27 cellular contexts compared by ENCODE assay signal in genomic region chr1:175195281-175195680, GRCh38. TPM values are rescaled to one million over a fixed set of nuclear protein-coding genes. Genes with fewer than 3 reads are reported as not detected.
A peak's percentile ranks its signal among the peaks of the same experiment; 100 is the strongest.
DNase-seq lines count a peak whose midpoint lies in the region; ATAC-seq, FAIRE-seq and TF ChIP-seq lines count a peak whose summit lies in the region.
"Had no signal": no experiment of that assay in that cellular context is flagged by ENCODE, and none has a peak within 500 bp of the region (broad histone marks: within the 10 kb centered on the region; RNA-seq: fewer than 3 reads in every experiment).

No MANE protein-coding gene starts in this region.

- H3K79me2 ChIP-seq in Karpas-422 (ENCODE audit: low read length) (peaks cover 22% of the 10 kb centered on the region), keratinocyte (ENCODE audit: control insufficient read depth, insufficient read depth, low read length) (peaks cover 21% of the 10 kb centered on the region)

- H3K4me1 ChIP-seq in CD4-positive, alpha-beta memory T cell (ENCODE audit: insufficient read depth, low read length), result peaks cover 29% of the 10 kb centered on the region
- H3K4me1 ChIP-seq in Karpas-422 (ENCODE audit: low read length) (peaks cover 67% of the 10 kb centered on the region), keratinocyte (ENCODE audit: control insufficient read depth, extremely low read depth, insufficient read depth, low read length) (peaks cover 69% of the 10 kb centered on the region)

- H2AFZ ChIP-seq in Karpas-422 (ENCODE audit: low read length) (peak overlapping the region; percentile 24; the same call in 1 of the 2 replicates), keratinocyte (ENCODE audit: control insufficient read depth, low read length) (no peak overlapping the region)

- peak overlapping the region; percentile 23 for H3K9ac ChIP-seq in Karpas-422 (ENCODE audit: low read length)
- no peak overlapping the region for H3K9ac ChIP-seq in keratinocyte (ENCODE audit: control insufficient read depth, extremely low read depth, insufficient read depth, low read length)

- peak overlapping the region in 4 of 7 donors; percentile 18 to 53 (median 29) for H3K27ac Mint-ChIP-seq in CD4-positive, alpha-beta memory T cell
- no peak overlapping the region for H3K27ac Mint-ChIP-seq in activated CD8-positive, alpha-beta memory T cell treated with anti-CD3 and anti-CD28 coated beads, Interleukin-2, amount 10 ng/mL, durations not matched to agents 7 days and 5 days
- no peak overlapping the region for H3K27ac Mint-ChIP-seq in effector memory CD8-positive, alpha-beta T cell

- CTCF ChIA-PET in CD4-positive, alpha-beta memory T cell (lab: Charles Lee; ENCODE audit: partially characterized antibody), result interaction anchor here (1.1 to 3.4 kb wide), 5 partner anchors 8 to 40 kb away, joined by 3 to 16 read pairs (median 5); no protein-coding TSS in a partner anchor
- CTCF ChIA-PET in activated CD8-positive, alpha-beta memory T cell treated with anti-CD3 and anti-CD28 coated beads, Interleukin-2, amount 10 ng/mL, durations not matched to agents 7 days and 5 days (lab: Charles Lee), result interaction anchor here (1.0 to 5.2 kb wide), 5 partner anchors 11 to 124 kb away, joined by 4 to 43 read pairs (median 5); no protein-coding TSS in a partner anchor

- H3K27ac ChIP-seq in CD4-positive, alpha-beta memory T cell (ENCODE audit: low read depth, low read length), result no peak overlapping the region
- H3K27ac ChIP-seq in Karpas-422 (ENCODE audit: low read length) (peak overlapping the region; percentile 63), keratinocyte (ENCODE audit: control insufficient read depth, insufficient read depth, low read length) (peak overlapping the region; percentile 56)
- H3K27ac ChIP-seq: brain microvascular endothelial cell, colonic mucosa, neutrophil had no signal

- no peak for TF ChIP-seq CTCF in keratinocyte (optimal IDR thresholded peaks at IDR 0.05 in 1 of 3, IDR thresholded peaks at IDR 0.05 in 1 of 3, conservative IDR thresholded peaks at IDR 0.05 in 1 of 3; ENCODE audit: extremely low read depth in 1 of 3, insufficient read depth in 2 of 3, low read length in 3 of 3)

- H3K27me3 Mint-ChIP-seq in CD4-positive, alpha-beta memory T cell, result no peaks in the 10 kb centered on the region
- H3K27me3 Mint-ChIP-seq in activated CD8-positive, alpha-beta memory T cell treated with anti-CD3 and anti-CD28 coated beads, Interleukin-2, amount 10 ng/mL, durations not matched to agents 7 days and 5 days, result peaks cover 5% of the 10 kb centered on the region
- H3K27me3 Mint-ChIP-seq in effector memory CD8-positive, alpha-beta T cell, result no peaks in the 10 kb centered on the region

- peaks cover 0 to 2% (median 0%) of the 10 kb centered on the region in 8 donors for H3K9me3 Mint-ChIP-seq in CD4-positive, alpha-beta memory T cell
- H3K9me3 Mint-ChIP-seq in activated CD8-positive, alpha-beta memory T cell treated with anti-CD3 and anti-CD28 coated beads, Interleukin-2, amount 10 ng/mL, durations not matched to agents 7 days and 5 days (ENCODE audit: low read depth), result no peaks in the 10 kb centered on the region
- H3K9me3 Mint-ChIP-seq in effector memory CD8-positive, alpha-beta T cell, result no peaks in the 10 kb centered on the region
- H3K9me3 Mint-ChIP-seq: CD14-positive monocyte had no signal

- H3K4me1 Mint-ChIP-seq in CD4-positive, alpha-beta memory T cell, result peaks cover 18 to 53% (median 28%) of the 10 kb centered on the region in 4 donors
- peaks cover 25% of the 10 kb centered on the region for H3K4me1 Mint-ChIP-seq in activated CD8-positive, alpha-beta memory T cell treated with anti-CD3 and anti-CD28 coated beads, Interleukin-2, amount 10 ng/mL, durations not matched to agents 7 days and 5 days
- H3K4me1 Mint-ChIP-seq in effector memory CD8-positive, alpha-beta T cell (ENCODE audit: low read depth in 2 of 2), result peaks cover 19 to 21% of the 10 kb centered on the region in 2 donors

- H3K36me3 Mint-ChIP-seq in CD4-positive, alpha-beta memory T cell, result peaks cover 4 to 15% of the 10 kb centered on the region in 2 donors
- peaks cover 15% of the 10 kb centered on the region for H3K36me3 Mint-ChIP-seq in activated CD8-positive, alpha-beta memory T cell treated with anti-CD3 and anti-CD28 coated beads, Interleukin-2, amount 10 ng/mL, durations not matched to agents 7 days and 5 days
- H3K36me3 Mint-ChIP-seq in effector memory CD8-positive, alpha-beta T cell (ENCODE audit: insufficient read depth), result no peaks in the 10 kb centered on the region

- in situ Hi-C loops in G401 (cut with HindIII; ENCODE audit: low sequenced_read_pairs), result no loop called here

- H3K4me2 ChIP-seq in Karpas-422 (ENCODE audit: low read depth, low read length, poor library complexity, severe bottlenecking), result peak overlapping the region; percentile 31
- H3K4me2 ChIP-seq in keratinocyte (ENCODE audit: control insufficient read depth, extremely low read depth, insufficient read depth, low read depth, low read length), result peak overlapping the region; percentile 59

- POLR2A ChIA-PET in CD4-positive, alpha-beta memory T cell (lab: Charles Lee; ENCODE audit: partially characterized antibody), result interaction anchor here (1.2 to 2.4 kb wide), 2 partner anchors 14 to 17 kb away, joined by 3 to 15 read pairs; no protein-coding TSS in a partner anchor

- no peaks in the 10 kb centered on the region for H3K27me3 ChIP-seq in CD4-positive, alpha-beta memory T cell (ENCODE audit: insufficient read depth, low read length)
- H3K27me3 ChIP-seq in Karpas-422 (ENCODE audit: low read length), result no peaks in the 10 kb centered on the region
- no peaks in the 10 kb centered on the region for H3K27me3 ChIP-seq in keratinocyte (ENCODE audit: control insufficient read depth, extremely low read depth, insufficient read depth, low read length)
- H3K27me3 ChIP-seq: colonic mucosa, heart right ventricle, neutrophil had no signal

- H3K4me3 Mint-ChIP-seq in CD4-positive, alpha-beta memory T cell, result no peak overlapping the region
- no peak overlapping the region for H3K4me3 Mint-ChIP-seq in activated CD8-positive, alpha-beta memory T cell treated with anti-CD3 and anti-CD28 coated beads, Interleukin-2, amount 10 ng/mL, durations not matched to agents 7 days and 5 days
- H3K4me3 Mint-ChIP-seq in effector memory CD8-positive, alpha-beta T cell, result no peak overlapping the region
- H3K4me3 Mint-ChIP-seq: CD14-positive monocyte had no signal

- H3K9me2 ChIP-seq in Karpas-422 (replicated peaks; ENCODE audit: insufficient read depth, low read length), result no peaks in the 10 kb centered on the region

- intact Hi-C loops in CD4-positive, alpha-beta memory T cell (cut with micrococcal nuclease), result no loop called here

- FAIRE-seq in keratinocyte (lab: Jason Lieb, UNC), result no peak
- FAIRE-seq: endometrium had no signal

- ATAC-seq in GM19395 (IDR thresholded peaks at IDR 0.05; ENCODE audit: unreplicated experiment), result peak; percentile 31
- no peak for ATAC-seq in activated CD8-positive, alpha-beta memory T cell treated with anti-CD3 and anti-CD28 coated beads, Interleukin-2, amount 10 ng/mL, durations not matched to agents 7 days and 5 days
- no peak for ATAC-seq in effector memory CD8-positive, alpha-beta T cell (replicated peaks)
- ATAC-seq: activated CD4-positive, CD25-positive, alpha-beta regulatory T cell treated with anti-CD3 and anti-CD28 coated beads, Interleukin-2, amount 50 U/mL, for 24 hours; heart right ventricle; left ventricle myocardium superior had no signal

- H4K20me1 ChIP-seq in Karpas-422 (ENCODE audit: insufficient read depth, low read depth, low read length) (no peaks in the 10 kb centered on the region), keratinocyte (ENCODE audit: control insufficient read depth, extremely low read depth, insufficient read depth, low read length) (peaks cover 3% of the 10 kb centered on the region)

- DNase-seq in CD4-positive, alpha-beta memory T cell, result no peak
- DNase-seq in Karpas-422 (no peak), keratinocyte (ENCODE audit: low read depth, low spot score) (no peak), NCI-H128 (lab: John Stamatoyannopoulos, UW; ENCODE audit: unreplicated experiment) (no peak), G401 (ENCODE audit: low spot score) (no peak)
- no peak for DNase-seq in activated CD8-positive, alpha-beta memory T cell treated with anti-CD3 and anti-CD28 coated beads, Interleukin-2, amount 10 ng/mL, durations not matched to agents 7 days and 5 days
- no peak for DNase-seq in effector memory CD8-positive, alpha-beta T cell
- DNase-seq: activated CD8-positive, alpha-beta memory T cell treated with anti-CD3 and anti-CD28 coated beads for 24 hours; brain microvascular endothelial cell; colonic mucosa; DMS 273 treated with DMSO at 0.1 percent for 48 hours; H7; heart right ventricle; left ventricle myocardium superior; NCI-H1417 treated with DMSO at 0.1 percent for 48 hours; NCI-H774; stimulated activated CD4-positive, alpha-beta T cell treated with anti-CD3 and anti-CD28 coated beads, Interleukin-4, amount 100 ng/mL, for 24 hours; T1000 had no signal

- H3K4me3 ChIP-seq in CD4-positive, alpha-beta memory T cell (ENCODE audit: low read length in 2 of 2), result no peak overlapping the region
- no peak overlapping the region for H3K4me3 ChIP-seq in Karpas-422 (ENCODE audit: low read length)
- peak overlapping the region in 1 of 3 experiments; percentile 13 for H3K4me3 ChIP-seq in keratinocyte (ENCODE audit: control insufficient read depth in 2 of 3, extremely low read depth in 1 of 3, insufficient read depth in 2 of 3, low read depth in 1 of 3, low read length in 3 of 3)
- H3K4me3 ChIP-seq: colonic mucosa, heart right ventricle, skin epidermis had no signal

- H3K9me3 ChIP-seq in CD4-positive, alpha-beta memory T cell (ENCODE audit: control insufficient read depth in 1 of 2, low read length in 2 of 2), result no peaks in the 10 kb centered on the region
- H3K9me3 ChIP-seq in Karpas-422 (ENCODE audit: low read length) (no peaks in the 10 kb centered on the region), keratinocyte (ENCODE audit: control insufficient read depth, low read depth, low read length) (no peaks in the 10 kb centered on the region)
- H3K9me3 ChIP-seq: colonic mucosa, heart right ventricle, neutrophil had no signal

- H3K9me1 ChIP-seq in keratinocyte (ENCODE audit: control insufficient read depth, extremely low read depth, insufficient read depth, low read length), result no peaks in the 10 kb centered on the region

- H3K36me3 ChIP-seq in CD4-positive, alpha-beta memory T cell (ENCODE audit: insufficient read depth, low read length), result no peaks in the 10 kb centered on the region
- H3K36me3 ChIP-seq in Karpas-422 (ENCODE audit: insufficient read depth, low read length), result peaks cover 11% of the 10 kb centered on the region; the same call in 1 of the 2 replicates
- H3K36me3 ChIP-seq in keratinocyte (ENCODE audit: control insufficient read depth in 2 of 2, extremely low read depth in 1 of 2, insufficient read depth in 2 of 2, low read length in 2 of 2), result peaks cover 0 to 2% of the 10 kb centered on the region in 2 experiments
- H3K36me3 ChIP-seq: brain microvascular endothelial cell, colonic mucosa, heart right ventricle, neutrophil had no signal

- dilution Hi-C loops in keratinocyte (cut with MboI; ENCODE audit: extremely low pct_ligation_motif_present, low sequenced_read_pairs), result no loop called here

RNA-seq across cellular contexts. Expression of gene KIAA0040, which starts 2.7 kb away (rescaled TPM):
- 10 to 100 TPM; 28.7 to 33.6 TPM for total RNA-seq in CD4-positive, alpha-beta memory T cell
- 10 to 100 TPM; 36.2 to 53.8 TPM for polyA plus RNA-seq in CD4-positive, alpha-beta memory T cell
- total RNA-seq in Karpas-422 (2014; rRNA removed; shearing (Covaris generic); ENCODE audit: low replicate concordance), result 48.5 and 86.6 TPM in 2 replicates
- 40.8 to 70.0 TPM (median 57.9 TPM) in 3 replicates for polyA plus RNA-seq in keratinocyte
- 12.1 TPM for polyA plus RNA-seq in keratinocyte (2011; ENCODE audit: low read depth)
- 34.3 and 56.5 TPM in 2 replicates for polyA plus RNA-seq in keratinocyte (2011; cell fraction: cytosol; rRNA removed)
- 46.6 and 47.4 TPM in 2 replicates for polyA plus RNA-seq in keratinocyte (2011; cell fraction: nucleus; rRNA removed)
- polyA plus RNA-seq in keratinocyte (2012; ENCODE audit: low replicate concordance), result 12.5 and 40.7 TPM in 2 replicates
- polyA minus RNA-seq in keratinocyte, result 50.7 to 75.0 TPM (median 60.1 TPM) in 3 replicates
- 39.3 TPM for polyA minus RNA-seq in keratinocyte (2011; cell fraction: cytosol; rRNA and poly(A)+ RNA removed)
- 24.7 and 42.9 TPM in 2 replicates for polyA minus RNA-seq in keratinocyte (2011; cell fraction: nucleus; rRNA and poly(A)+ RNA removed)
- 10 to 100 TPM; 54.8 to 64.3 TPM for total RNA-seq in activated CD8-positive, alpha-beta memory T cell treated with anti-CD3 and anti-CD28 coated beads, Interleukin-2, amount 10 ng/mL, durations not matched to agents 7 days and 5 days
- total RNA-seq in G401 (2014; rRNA removed; shearing (Covaris generic)), result not detected in 2 replicates
- total RNA-seq: A673, HT1080, LHCN-M2 had no signal

Comparison
In these comparisons a context has a peak if more than half of its experiments do, and no peak if none do; other contexts are left out.
1. H3K27ac Mint-ChIP-seq: peak in CD4-positive, alpha-beta memory T cell (4 of 7); none in activated CD8-positive, alpha-beta memory T cell treated with anti-CD3 and anti-CD28 coated beads, Interleukin-2, amount 10 ng/mL, durations not matched to agents 7 days and 5 days (single experiment) and effector memory CD8-positive, alpha-beta T cell (0 of 2).
2. RNA of gene KIAA0040, which starts 2.7 kb away (total RNA-seq): 48.5 to 86.6 TPM in Karpas-422, 54.8 to 64.3 TPM in activated CD8-positive, alpha-beta memory T cell treated with anti-CD3 and anti-CD28 coated beads, Interleukin-2, amount 10 ng/mL, durations not matched to agents 7 days and 5 days and 28.7 to 33.6 TPM in CD4-positive, alpha-beta memory T cell; not detected in G401; every median in the first group is over 10 times any median in the second.